8 cellular contexts compared by ENCODE assay signal in genomic region chr7:16646427-16647081, GRCh38. TPM values are rescaled to one million over a fixed set of nuclear protein-coding genes. Genes with fewer than 3 reads are reported as not detected.
DNase-seq lines count a peak whose midpoint lies in the region; ATAC-seq and TF ChIP-seq lines count a peak whose summit lies in the region.

No MANE protein-coding gene starts in this region.

- ATAC-seq in left ventricle myocardium superior, result peak; percentile 12
- ATAC-seq in HG02798 (IDR thresholded peaks at IDR 0.05; ENCODE audit: poor library complexity, unreplicated experiment), result no peak

- H3K36me3 ChIP-seq in sigmoid colon, result no peaks in the 10 kb centered on the region

- no peaks in the 10 kb centered on the region for H3K27me3 ChIP-seq in sigmoid colon

- peak overlapping the region; percentile 92 to 95 (median 94) for H3K27ac ChIP-seq in sigmoid colon

- no peak for TF ChIP-seq CTCF in sigmoid colon (IDR thresholded peaks at IDR 0.05)

- peak overlapping the region; percentile 75 to 99 (median 88) for H3K4me3 ChIP-seq in sigmoid colon

- peaks cover 71% of the 10 kb centered on the region for H3K4me1 Mint-ChIP-seq in activated naive CD8-positive, alpha-beta T cell (ENCODE audit: low read depth)

- peaks cover 11% of the 10 kb centered on the region for H3K36me3 Mint-ChIP-seq in activated naive CD8-positive, alpha-beta T cell

- DNase-seq in activated naive CD4-positive, alpha-beta T cell treated with Interleukin-2 at 50 U/mL for 16 hours, result peak; percentile 6
- no peak for DNase-seq in activated naive CD4-positive, alpha-beta T cell (lab: John Stamatoyannopoulos, UW)
- DNase-seq in NAMALWA (ENCODE audit: low spot score), result peak; percentile 59
- no peak for DNase-seq in left ventricle myocardium superior
- DNase-seq in sigmoid colon, result no peak
- no peak for DNase-seq in GM19238 (ENCODE audit: insufficient read length, low spot score)

- peak overlapping the region; percentile 100 for H3K4me3 Mint-ChIP-seq in activated naive CD8-positive, alpha-beta T cell

- no peaks in the 10 kb centered on the region for H3K9me3 Mint-ChIP-seq in activated naive CD8-positive, alpha-beta T cell (ENCODE audit: low read depth)

- H3K27me3 Mint-ChIP-seq in activated naive CD8-positive, alpha-beta T cell, result no peaks in the 10 kb centered on the region

- peak overlapping the region; percentile 100 for H3K27ac Mint-ChIP-seq in activated naive CD8-positive, alpha-beta T cell

- peaks cover 0 to 44% (median 30%) of the 10 kb centered on the region in 4 donors for H3K4me1 ChIP-seq in sigmoid colon

- intact Hi-C loops in left ventricle myocardium superior (cut with micrococcal nuclease), result no loop called here
- intact Hi-C loops in sigmoid colon (cut with DNase I), result loop anchor here (10.0 kb wide), 1 partner anchor 222 kb away; the partner anchor contains the start of gene CRPPA

- no peak for TF ChIP-seq POLR2A in sigmoid colon (IDR thresholded peaks at IDR 0.05)

- no peaks in the 10 kb centered on the region for H3K9me3 ChIP-seq in sigmoid colon

- WGBS in sigmoid colon, 2 donors, result 1% methylated on average over 34 of the region's 34 CpGs

- TF ChIP-seq EP300 in sigmoid colon (IDR thresholded peaks at IDR 0.05), result no peak

RNA-seq across cellular contexts. Expression of gene BZW2, which starts 0.6 kb away (rescaled TPM):
- total RNA-seq in left ventricle myocardium superior (377 TPM), sigmoid colon (10 to 100 TPM; 49.7 to 65.4 (median 58.9) TPM)
- polyA plus RNA-seq in sigmoid colon, result 10 to 100 TPM; 51.1 to 70.7 (median 63.8) TPM

RNA-seq across cellular contexts. Expression of gene ANKMY2, which starts 1.0 kb away (rescaled TPM):
- total RNA-seq in left ventricle myocardium superior (24.6 TPM), sigmoid colon (10 to 100 TPM; 11.9 to 21.1 (median 14.3) TPM)
- polyA plus RNA-seq in sigmoid colon, result 10 to 100 TPM; 12.9 to 21.0 (median 18.6) TPM

Comparison
In these comparisons a context has a peak if more than half of its experiments do, and no peak if none do; other contexts are left out.
1. DNase-seq: peak in activated naive CD4-positive, alpha-beta T cell treated with Interleukin-2 at 50 U/mL for 16 hours (single experiment) and NAMALWA (single experiment); none in activated naive CD4-positive, alpha-beta T cell (0 of 4), left ventricle myocardium superior (single experiment), sigmoid colon (single experiment) and GM19238 (single experiment).